8 cellular contexts compared by ENCODE assay signal in the genomic region with DNA sequence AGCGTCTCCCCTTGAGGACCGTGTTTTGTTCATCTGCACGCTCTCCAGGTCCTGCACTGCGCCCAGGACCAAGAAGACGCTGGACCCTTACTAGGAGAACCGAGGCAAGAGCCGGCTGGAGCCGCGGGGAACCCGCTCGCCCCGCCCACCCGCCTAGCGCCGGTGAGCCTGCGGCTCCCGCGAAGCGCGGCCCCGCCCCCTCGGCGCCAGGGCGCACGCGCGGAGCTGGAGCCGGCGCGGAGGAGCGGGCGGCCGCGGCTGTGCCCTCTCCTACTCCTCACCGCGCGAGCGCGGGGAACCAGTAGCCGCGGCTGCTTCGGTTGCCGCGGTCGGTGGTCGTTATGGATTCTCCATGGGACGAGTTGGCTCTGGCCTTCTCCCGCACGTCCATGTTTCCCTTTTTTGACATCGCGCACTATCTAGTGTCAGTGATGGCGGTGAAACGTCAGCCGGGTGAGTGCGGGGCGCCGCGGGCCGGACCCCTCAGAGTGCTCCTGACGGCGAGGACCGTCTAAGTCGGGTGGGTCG. TPM values are rescaled to one million over a fixed set of nuclear protein-coding genes. Genes with fewer than 3 reads are reported as not detected.
A peak's percentile ranks its signal among the peaks of the same experiment; 100 is the strongest.
DNase-seq lines count a peak whose midpoint lies in the region; ATAC-seq and TF ChIP-seq lines count a peak whose summit lies in the region.

A gene with protein sequence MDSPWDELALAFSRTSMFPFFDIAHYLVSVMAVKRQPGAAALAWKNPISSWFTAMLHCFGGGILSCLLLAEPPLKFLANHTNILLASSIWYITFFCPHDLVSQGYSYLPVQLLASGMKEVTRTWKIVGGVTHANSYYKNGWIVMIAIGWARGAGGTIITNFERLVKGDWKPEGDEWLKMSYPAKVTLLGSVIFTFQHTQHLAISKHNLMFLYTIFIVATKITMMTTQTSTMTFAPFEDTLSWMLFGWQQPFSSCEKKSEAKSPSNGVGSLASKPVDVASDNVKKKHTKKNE (plus strand): TSS at position 222 of the 528 bp plus-strand sequence. CDS start 120 bp downstream, at position 342.

- TF ChIP-seq CTCF in KMS-11 (conservative IDR thresholded peaks at IDR 0.05; ENCODE audit: low read depth, low read length) (no peak), RWPE2 (IDR thresholded peaks at IDR 0.05; ENCODE audit: poor library complexity, severe bottlenecking) (no peak)

- H3K9me2 ChIP-seq in GM23248 (ENCODE audit: insufficient read depth), result no peaks in the 10 kb centered on the region

- H3K79me2 ChIP-seq in GM23248 (ENCODE audit: insufficient read depth) (no peaks in the 10 kb centered on the region), KMS-11 (ENCODE audit: insufficient read depth, low read depth) (peaks cover 21% of the 10 kb centered on the region; the same call in 1 of the 2 replicates)

- H3K4me1 ChIP-seq in GM23248 (ENCODE audit: insufficient read depth) (no peaks in the 10 kb centered on the region; the same call in 1 of the 2 replicates), KMS-11 (ENCODE audit: low read depth, poor library complexity, severe bottlenecking) (peaks cover 18% of the 10 kb centered on the region), RWPE2 (ENCODE audit: insufficient read depth, poor library complexity, severe bottlenecking) (peaks cover 5% of the 10 kb centered on the region)

- peak within 1 kb of the TSS; percentile 98 for H3K4me2 ChIP-seq in GM23248 (ENCODE audit: unreplicated experiment)
- H3K4me2 ChIP-seq in KMS-11, result peak within 1 kb of the TSS; percentile 90

- peak; percentile 79 for ATAC-seq in RWPE2 (ENCODE audit: low read depth)

- H3K27me3 ChIP-seq in GM23248 (replicated peaks; ENCODE audit: insufficient read depth), result peaks cover 9% of the 10 kb centered on the region; the same call in 1 of the 2 replicates
- no peaks in the 10 kb centered on the region for H3K27me3 ChIP-seq in KMS-11 (ENCODE audit: insufficient read depth, low read depth)
- peaks cover 21% of the 10 kb centered on the region for H3K27me3 ChIP-seq in RWPE2 (ENCODE audit: insufficient read depth, poor library complexity, severe bottlenecking)

- in situ Hi-C loops in G401 (cut with HindIII; ENCODE audit: low sequenced_read_pairs), result no loop called here
- in situ Hi-C loops in GM23248 (cut with MboI), result no loop called here

- H3K27ac ChIP-seq in GM23248 (no peak within 1 kb of the TSS), KMS-11 (0 out of 2 replicates have a peak within 1 kb of the TSS, but pooled peaks have one; percentile 16), RWPE2 (ENCODE audit: poor library complexity, severe bottlenecking) (no peak within 1 kb of the TSS)

- H2AFZ ChIP-seq in GM23248, result peak within 1 kb of the TSS; percentile 90
- peak within 1 kb of the TSS; percentile 75 for H2AFZ ChIP-seq in KMS-11 (ENCODE audit: low read depth)

- peaks cover 5% of the 10 kb centered on the region; the same call in 1 of the 2 replicates for H3F3A ChIP-seq in GM23248 (ENCODE audit: insufficient read depth)

- peak within 1 kb of the TSS; percentile 76 for H3K4me3 ChIP-seq in GM23248
- H3K4me3 ChIP-seq in KMS-11 (IDR thresholded peaks at IDR 0.05; ENCODE audit: insufficient read depth, low read depth, low read length), result no peak within 1 kb of the TSS
- peak within 1 kb of the TSS; percentile 86 for H3K4me3 ChIP-seq in RWPE2 (ENCODE audit: severe bottlenecking)

- H3K9me3 ChIP-seq in GM23248 (ENCODE audit: low read depth) (no peaks in the 10 kb centered on the region), RWPE2 (ENCODE audit: severe bottlenecking) (no peaks in the 10 kb centered on the region)

- H4K20me1 ChIP-seq in GM23248 (ENCODE audit: insufficient read depth) (no peaks in the 10 kb centered on the region), KMS-11 (ENCODE audit: insufficient read depth) (no peaks in the 10 kb centered on the region; the same call in 1 of the 2 replicates)

- H3K9ac ChIP-seq in GM23248, result peak within 1 kb of the TSS; percentile 65
- H3K9ac ChIP-seq in KMS-11, result peak within 1 kb of the TSS; percentile 12; the same call in 1 of the 2 replicates

- 3 to 4% methylated on average over 50 to 62 of the region's 64 CpGs for WGBS in GM23248 (ENCODE audit: low coverage in 1 of 2, low lambda C conversion rate in 2 of 2, missing lambda C conversion rate in 2 of 2), 2 experiments

- H3K36me3 ChIP-seq in GM23248 (ENCODE audit: low read depth) (no peaks in the 10 kb centered on the region), KMS-11 (ENCODE audit: insufficient read depth) (no peaks in the 10 kb centered on the region), RWPE2 (ENCODE audit: low read depth) (no peaks in the 10 kb centered on the region)

- DNase-seq in G401 (ENCODE audit: low spot score) (peak; percentile 76), GM23248 (peak; percentile 88), RWPE2 (ENCODE audit: low spot score) (peak; percentile 64), germinal center (ENCODE audit: low spot score) (peak; percentile 94), occipital lobe (lab: John Stamatoyannopoulos, UW) (peak; percentile 47), superior temporal gyrus (ENCODE audit: extremely low spot score) (peak; percentile 84)
- peak; percentile 54 for DNase-seq in activated gamma-delta T cell treated with anti-CD3 and anti-CD28 coated beads, Interleukin-2, amount 50 U/mL, for 16 hours (ENCODE audit: low read depth)

RNA-seq across cellular contexts. Expression of the gene that starts here (rescaled TPM):
- total RNA-seq in G401 (2014; rRNA removed; shearing (Covaris generic)), result 23.1 and 29.5 TPM in 2 replicates
- 9.1 and 10.0 TPM in 2 replicates for total RNA-seq in GM23248 (2014; rRNA removed; shearing (Covaris generic))
- 6.2 and 7.3 TPM in 2 replicates for polyA plus RNA-seq in GM23248 (2016; fragmentation: Nextera tagmentation; extraction: Ambion mirVana)
- total RNA-seq in occipital lobe, result 22.1 TPM
